ENCODE assay signal across 23 cellular contexts in genomic region chr19:32457540-32457939, GRCh38. TPM values are rescaled to one million over a fixed set of nuclear protein-coding genes. Genes with fewer than 3 reads are reported as not detected.
DNase-seq lines count a peak whose midpoint lies in the region; ATAC-seq, FAIRE-seq and TF ChIP-seq lines count a peak whose summit lies in the region.
"Had no signal": no experiment of that assay in that cellular context is flagged by ENCODE, and none has a peak within 500 bp of the region (broad histone marks: within the 10 kb centered on the region; RNA-seq: fewer than 3 reads in every experiment).

No MANE protein-coding gene starts in this region.

- no peak for ATAC-seq in GM18867 (IDR thresholded peaks at IDR 0.05; ENCODE audit: unreplicated experiment)

- no peak overlapping the region for H3K27ac Mint-ChIP-seq in T-helper 2 cell treated with Interferon-gamma antibody and Interleukin-4, amounts not matched to agents 5 μg/mL and 100 μg/mL, for 36 hours
- H3K27ac Mint-ChIP-seq: H9; T-helper 1 cell treated with Interleukin-12 subunit alpha and Interleukin-12 subunit beta and Interleukin-4 antibody, amounts not matched to agents 30 μg/mL and 1 μg/mL, for 36 hours had no signal

- DNase-seq in GM12891 (ENCODE audit: insufficient read length, low spot score) (no peak), Karpas-422 (no peak), brain microvascular endothelial cell (peak; percentile 2), NCI-H2196 treated with DMSO at 0.1 percent for 48 hours (lab: John Stamatoyannopoulos, UW; ENCODE audit: unreplicated experiment) (no peak), HuH-7 (ENCODE audit: low spot score) (no peak)
- DNase-seq in T-helper 2 cell treated with Interferon-gamma antibody and Interleukin-4, amounts not matched to agents 5 μg/mL and 100 μg/mL, for 36 hours (ENCODE audit: low spot score), result no peak
- DNase-seq: Caco-2; CD4-positive, alpha-beta memory T cell; DMS 273 treated with DMSO at 0.1 percent for 48 hours; DMS79 treated with DMSO at 0.1 percent for 48 hours; GM23248; H9; IMR-90; NCI-H1694; NCI-H2081; NCI-H2171; OCI-M1 had no signal

- H3K4me2 ChIP-seq in Karpas-422 (ENCODE audit: low read depth, low read length, poor library complexity, severe bottlenecking), result peak overlapping the region; percentile 37

- no peaks in the 10 kb centered on the region for H3K79me2 ChIP-seq in Karpas-422 (ENCODE audit: low read length)

- peak overlapping the region; percentile 10; the same call in 1 of the 2 replicates for H3K27ac ChIP-seq in Karpas-422 (ENCODE audit: low read length)
- no peak overlapping the region for H3K27ac ChIP-seq in brain microvascular endothelial cell
- H3K27ac ChIP-seq: GM23248, SJSA1 had no signal

- H3K27me3 ChIP-seq in Karpas-422 (ENCODE audit: low read length), result no peaks in the 10 kb centered on the region
- no peaks in the 10 kb centered on the region for H3K27me3 ChIP-seq in brain microvascular endothelial cell (replicated peaks)
- H3K27me3 ChIP-seq: SJSA1 had no signal

- peak; percentile 5 for FAIRE-seq in GM12891 (lab: Jason Lieb, UNC)
- FAIRE-seq: HTR-8/SVneo, RCC 7860 had no signal

- no peak overlapping the region for H3K4me3 Mint-ChIP-seq in T-helper 2 cell treated with Interferon-gamma antibody and Interleukin-4, amounts not matched to agents 5 μg/mL and 100 μg/mL, for 36 hours
- H3K4me3 Mint-ChIP-seq: H9; T-helper 1 cell treated with Interleukin-12 subunit alpha and Interleukin-12 subunit beta and Interleukin-4 antibody, amounts not matched to agents 30 μg/mL and 1 μg/mL, for 36 hours had no signal

- peaks cover 12% of the 10 kb centered on the region for H3K4me1 Mint-ChIP-seq in T-helper 2 cell treated with Interferon-gamma antibody and Interleukin-4, amounts not matched to agents 5 μg/mL and 100 μg/mL, for 36 hours (ENCODE audit: low read depth)
- H3K4me1 Mint-ChIP-seq: H9 had no signal

- H3K4me1 ChIP-seq in Karpas-422 (ENCODE audit: low read length), result peaks cover 21% of the 10 kb centered on the region
- H3K4me1 ChIP-seq: Caco-2 had no signal

- TF ChIP-seq CTCF in brain microvascular endothelial cell (IDR thresholded peaks at IDR 0.05; ENCODE audit: low read depth, low read length, missing control alignments), result no peak

- TF ChIP-seq POLR2A in GM12891 (IDR thresholded peaks at IDR 0.05; ENCODE audit: low read depth, low read length), result no peak

- no peaks in the 10 kb centered on the region for H3K27me3 Mint-ChIP-seq in T-helper 2 cell treated with Interferon-gamma antibody and Interleukin-4, amounts not matched to agents 5 μg/mL and 100 μg/mL, for 36 hours (ENCODE audit: low read depth)
- H3K27me3 Mint-ChIP-seq: CD4-positive, alpha-beta memory T cell had no signal

- H3K36me3 ChIP-seq in Karpas-422 (ENCODE audit: insufficient read depth, low read length), result peaks cover 16% of the 10 kb centered on the region; the same call in 1 of the 2 replicates
- peaks cover 9% of the 10 kb centered on the region for H3K36me3 ChIP-seq in brain microvascular endothelial cell (replicated peaks)

- in situ Hi-C loops in brain microvascular endothelial cell (cut with HindIII; ENCODE audit: low pct_ligation_motif_present, low sequenced_read_pairs), result no loop called here

- H3K9me3 Mint-ChIP-seq in T-helper 2 cell treated with Interferon-gamma antibody and Interleukin-4, amounts not matched to agents 5 μg/mL and 100 μg/mL, for 36 hours, result no peaks in the 10 kb centered on the region
- H3K9me3 Mint-ChIP-seq: CD4-positive, alpha-beta memory T cell; H9; T-helper 1 cell treated with Interleukin-12 subunit alpha and Interleukin-12 subunit beta and Interleukin-4 antibody, amounts not matched to agents 30 μg/mL and 1 μg/mL, for 36 hours had no signal

- peaks cover 7% of the 10 kb centered on the region for H3K36me3 Mint-ChIP-seq in T-helper 2 cell treated with Interferon-gamma antibody and Interleukin-4, amounts not matched to agents 5 μg/mL and 100 μg/mL, for 36 hours (ENCODE audit: low read depth)

- H3K9ac ChIP-seq in Karpas-422 (ENCODE audit: low read length), result no peak overlapping the region
- H3K9ac ChIP-seq: GM23248, KMS-11 had no signal

- no peak overlapping the region for H2AFZ ChIP-seq in Karpas-422 (ENCODE audit: low read length)
- H2AFZ ChIP-seq: GM23248 had no signal

- H3K9me3 ChIP-seq in Karpas-422 (ENCODE audit: low read length), result no peaks in the 10 kb centered on the region
- H3K9me3 ChIP-seq: Caco-2, SJSA1 had no signal

- H3K9me2 ChIP-seq in Karpas-422 (replicated peaks; ENCODE audit: insufficient read depth, low read length), result no peaks in the 10 kb centered on the region

- no peaks in the 10 kb centered on the region for H4K20me1 ChIP-seq in Karpas-422 (ENCODE audit: insufficient read depth, low read depth, low read length)

- H3K4me3 ChIP-seq in Karpas-422 (ENCODE audit: low read length) (0 out of 2 replicates have a peak overlapping the region, but pooled peaks have one; percentile 8), brain microvascular endothelial cell (ENCODE audit: low read depth, low read length) (no peak overlapping the region)
- H3K4me3 ChIP-seq: GM23248, SJSA1 had no signal

TF ChIP-seq in GM12891, 5 proteins besides CTCF, POLR2A, EP300 and RAD21:
- TF ChIP-seq POU2F2 (IDR thresholded peaks at IDR 0.05; ENCODE audit: low read depth, low read length), result no peak
- no peak for TF ChIP-seq TAF1 (IDR thresholded peaks at IDR 0.05; ENCODE audit: low read depth, low read length)
- TF ChIP-seq PAX5 (IDR thresholded peaks at IDR 0.05; ENCODE audit: insufficient read depth, low read length, severe bottlenecking), result no peak
- TF ChIP-seq SPI1 (IDR thresholded peaks at IDR 0.05; ENCODE audit: low read depth, low read length), result no peak
- no peak for TF ChIP-seq POLR2AphosphoS5 (IDR thresholded peaks at IDR 0.05; ENCODE audit: low read depth, low read length)

RNA-seq across cellular contexts. Expression of gene DPY19L3, which starts 52.0 kb away (rescaled TPM):
- 5.4 TPM for polyA plus RNA-seq in GM12891 (2012; ENCODE audit: low read depth, missing spikeins)
- 30.6 and 45.1 TPM in 2 replicates for total RNA-seq in Karpas-422 (2014; rRNA removed; shearing (Covaris generic); ENCODE audit: low replicate concordance)
